Comparison of ENCODE assay signal across 29 cellular contexts in the genomic region with DNA sequence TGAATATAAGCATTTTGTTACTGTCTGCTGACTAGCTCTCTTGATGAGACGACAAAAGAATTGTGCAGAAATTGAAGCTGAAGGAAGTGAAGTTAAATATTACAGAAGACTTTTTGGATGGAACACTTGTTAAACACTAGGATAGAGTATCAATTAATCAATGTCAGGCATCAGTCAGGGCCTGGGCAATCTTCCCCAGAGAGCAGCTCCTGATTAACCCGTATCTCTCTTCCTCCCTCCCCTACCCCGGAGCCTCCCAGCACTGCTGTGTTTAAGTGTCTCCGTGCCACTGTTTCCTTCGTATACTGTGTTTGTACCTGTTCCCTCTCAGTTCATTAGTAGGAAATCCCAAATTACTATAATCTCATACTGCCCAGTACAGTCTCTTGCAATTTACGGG.
"Had no signal": no experiment of that assay in that cellular context is flagged by ENCODE, and none has a peak within 500 bp of the region (broad histone marks: within the 10 kb centered on the region; RNA-seq: fewer than 3 reads in every experiment).

No MANE protein-coding gene starts in this region.

- H3K4me1 ChIP-seq: adrenal gland, ascending aorta, foreskin keratinocyte, sigmoid colon, uterus had no signal

- H3K4me3 ChIP-seq: adrenal gland, ascending aorta, mucosa of descending colon, sigmoid colon, smooth muscle cell, uterus had no signal

- H3K4me2 ChIP-seq: smooth muscle cell had no signal

- H3K27ac ChIP-seq: adrenal gland, ascending aorta, foreskin keratinocyte, sigmoid colon, uterus, VCaP had no signal

- H3K27me3 ChIP-seq: adrenal gland, ascending aorta, foreskin keratinocyte, sigmoid colon, uterus had no signal

- H3K9me3 ChIP-seq: adrenal gland, ascending aorta, mucosa of descending colon, sigmoid colon, uterus had no signal

- H3K36me3 ChIP-seq: adrenal gland, ascending aorta, sigmoid colon, uterus had no signal

- ATAC-seq: esophagus mucosa; foreskin keratinocyte; left ventricle myocardium superior; mucosa of descending colon; natural killer cell treated with Interleukin-12 subunit alpha and Interleukin-12 subunit beta and Interleukin-15 and Interleukin-18, amount 100 ng/mL, for 72 hours; stimulated activated memory B cell treated with anti-CD40 and anti-IgM and Interleukin-4, amounts not matched to agents 10 μg/mL and 1 μg/mL and 100 μg/mL, for 72 hours; stimulated activated naive CD8-positive, alpha-beta T cell treated with anti-CD3 and anti-CD28 coated beads, Interleukin-15, amount 100 ng/mL, for 72 hours had no signal

- DNase-seq: activated CD4-positive, alpha-beta T cell treated with anti-CD3 and anti-CD28 coated beads for 48 hours; activated CD4-positive, alpha-beta T cell treated with anti-CD3 and anti-CD28 coated beads, Interleukin-2, amount 50 U/mL, for 48 hours; activated CD8-positive, alpha-beta memory T cell treated with anti-CD3 and anti-CD28 coated beads for 24 hours; activated effector memory CD4-positive, alpha-beta T cell treated with Interleukin-2 at 50 U/mL for 16 hours; activated naive CD4-positive, alpha-beta T cell treated with Interleukin-2 at 50 U/mL for 16 hours; activated naive CD8-positive, alpha-beta T cell treated with anti-CD3 and anti-CD28 coated beads for 36 hours; adrenal gland; caudate nucleus; endodermal cell; foreskin keratinocyte; islet precursor cell; left ventricle myocardium superior; mucosa of descending colon; posterior cingulate gyrus; sigmoid colon; stimulated activated CD4-positive, alpha-beta T cell treated with anti-CD3 and anti-CD28 coated beads, Interleukin-1b, Interleukin-23, amount 100 ng/mL, for 48 hours; stimulated activated CD4-positive, alpha-beta T cell treated with anti-CD3 and anti-CD28 coated beads, Interleukin-4, amount 100 ng/mL, for 4 hours; stimulated activated CD8-positive, alpha-beta memory T cell treated with anti-CD3 and anti-CD28 coated beads, Interleukin-4, amount 100 ng/mL, for 48 hours; stimulated activated naive CD8-positive, alpha-beta T cell treated with anti-CD3 and anti-CD28 coated beads, Interleukin-15, amount 100 ng/mL, for 72 hours; substantia nigra; T-helper 9 cell; uterus had no signal

- FAIRE-seq: TTC549 had no signal
